In the genomic region with DNA sequence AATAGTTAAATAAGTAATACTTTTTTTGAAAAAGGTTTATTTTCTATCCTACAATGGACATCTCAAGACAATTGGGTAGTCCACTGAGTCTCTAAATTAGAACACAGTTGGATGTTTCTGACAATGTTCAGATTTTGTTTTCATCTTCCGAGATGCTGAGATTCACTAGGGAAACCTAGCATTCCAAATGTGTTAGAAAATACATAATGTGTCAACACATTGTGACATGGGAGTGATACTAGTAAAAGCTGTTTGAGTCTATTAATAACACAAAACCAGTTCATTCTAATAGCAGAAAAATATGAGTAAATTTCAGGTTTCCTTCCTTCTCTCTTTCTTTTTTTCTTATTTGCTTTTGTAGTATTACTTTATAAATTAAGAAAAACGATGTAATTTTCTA, we compare ENCODE assay signal across 8 cellular contexts.
"Had no signal": no experiment of that assay in that cellular context is flagged by ENCODE, and none has a peak within 500 bp of the region (broad histone marks: within the 10 kb centered on the region; RNA-seq: fewer than 3 reads in every experiment).

No MANE protein-coding gene starts in this region.

- ATAC-seq: HCT116 had no signal

- H3K9me3 ChIP-seq: HAP-1 had no signal

- H3K9ac ChIP-seq: GM23248, KMS-11 had no signal

- H2AFZ ChIP-seq: GM23248 had no signal

- H3K4me3 ChIP-seq: GM23248, HAP-1 had no signal

- H3K36me3 ChIP-seq: HAP-1 had no signal

- DNase-seq: GM23248, GOT3, H7, HFFc6, KBM-7 had no signal

- H3K4me2 ChIP-seq: KMS-11 had no signal

- H3K4me1 ChIP-seq: HAP-1 had no signal

- H3K27ac ChIP-seq: GM23248, KMS-11 had no signal
